15 cellular contexts compared by ENCODE assay signal in genomic region chr5:16674750-16675149, GRCh38.
"Had no signal": no experiment of that assay in that cellular context is flagged by ENCODE, and none has a peak within 500 bp of the region (broad histone marks: within the 10 kb centered on the region; RNA-seq: fewer than 3 reads in every experiment).

No MANE protein-coding gene starts in this region.

- H3K4me1 Mint-ChIP-seq: neural progenitor cell; stimulated activated naive B cell treated with anti-CD40 and anti-IgM and Interleukin-4, amounts not matched to agents 10 μg/mL and 1 μg/mL and 100 μg/mL, for 72 hours had no signal

- DNase-seq: activated CD4-positive, alpha-beta T cell treated with anti-CD3 and anti-CD28 coated beads for 1 hour; activated CD4-positive, alpha-beta T cell treated with anti-CD3 and anti-CD28 coated beads, Interleukin-2, amount 50 U/mL, for 48 hours; activated CD8-positive, alpha-beta memory T cell treated with anti-CD3 and anti-CD28 coated beads, Interleukin-2, amount 50 U/mL, for 4 hours; activated naive CD4-positive, alpha-beta T cell; aorta; gastrocnemius medialis; heart right ventricle; left ventricle myocardium inferior; stimulated activated CD4-positive, alpha-beta T cell treated with anti-CD3 and anti-CD28 coated beads, Interleukin-2, amount 100 ng/mL, for 24 hours; stimulated activated naive B cell treated with anti-CD40 and anti-IgM and Interleukin-4, amounts not matched to agents 10 μg/mL and 1 μg/mL and 100 μg/mL, for 72 hours; substantia nigra; trophoblast cell had no signal

- H3K27ac Mint-ChIP-seq: neural progenitor cell; stimulated activated naive B cell treated with anti-CD40 and anti-IgM and Interleukin-4, amounts not matched to agents 10 μg/mL and 1 μg/mL and 100 μg/mL, for 72 hours; T-helper 2 cell treated with Interferon-gamma antibody and Interleukin-4, amounts not matched to agents 5 μg/mL and 100 μg/mL, for 36 hours had no signal

- H3K9me3 Mint-ChIP-seq: neural progenitor cell; stimulated activated naive B cell treated with anti-CD40 and anti-IgM and Interleukin-4, amounts not matched to agents 10 μg/mL and 1 μg/mL and 100 μg/mL, for 72 hours; T-helper 2 cell treated with Interferon-gamma antibody and Interleukin-4, amounts not matched to agents 5 μg/mL and 100 μg/mL, for 36 hours had no signal

- H3K27ac ChIP-seq: gastrocnemius medialis, heart right ventricle, left ventricle myocardium inferior, neural progenitor cell had no signal

- H3K9me3 ChIP-seq: gastrocnemius medialis, heart right ventricle, left ventricle myocardium inferior had no signal

- H3K4me3 ChIP-seq: gastrocnemius medialis, heart right ventricle, left ventricle myocardium inferior, neural progenitor cell had no signal

- H3K36me3 Mint-ChIP-seq: stimulated activated naive B cell treated with anti-CD40 and anti-IgM and Interleukin-4, amounts not matched to agents 10 μg/mL and 1 μg/mL and 100 μg/mL, for 72 hours had no signal

- ATAC-seq: gastrocnemius medialis; sciatic nerve; stimulated activated naive B cell treated with anti-CD40 and anti-IgM and Interleukin-4, amounts not matched to agents 10 μg/mL and 1 μg/mL and 100 μg/mL, for 72 hours had no signal

- H3K4me3 Mint-ChIP-seq: neural progenitor cell; stimulated activated naive B cell treated with anti-CD40 and anti-IgM and Interleukin-4, amounts not matched to agents 10 μg/mL and 1 μg/mL and 100 μg/mL, for 72 hours; T-helper 2 cell treated with Interferon-gamma antibody and Interleukin-4, amounts not matched to agents 5 μg/mL and 100 μg/mL, for 36 hours had no signal

- H3K27me3 ChIP-seq: gastrocnemius medialis, heart right ventricle, neural progenitor cell had no signal

- H3K4me1 ChIP-seq: gastrocnemius medialis, neural progenitor cell had no signal

- H3K27me3 Mint-ChIP-seq: stimulated activated naive B cell treated with anti-CD40 and anti-IgM and Interleukin-4, amounts not matched to agents 10 μg/mL and 1 μg/mL and 100 μg/mL, for 72 hours had no signal
